8 cellular contexts compared by ENCODE assay signal in genomic region chr1:176073524-176074157, GRCh38.
DNase-seq lines count a peak whose midpoint lies in the region; ATAC-seq and TF ChIP-seq lines count a peak whose summit lies in the region.

No MANE protein-coding gene starts in this region.

- ATAC-seq in HG03108 (IDR thresholded peaks at IDR 0.05; ENCODE audit: unreplicated experiment) (peak; percentile 64), HG02588 (IDR thresholded peaks at IDR 0.05; ENCODE audit: unreplicated experiment) (no peak)

- H3K4me1 ChIP-seq in cardiac muscle cell (ENCODE audit: low read depth), result no peaks in the 10 kb centered on the region

- no peaks in the 10 kb centered on the region for H3K36me3 ChIP-seq in cardiac muscle cell

- no peaks in the 10 kb centered on the region for H3K27me3 ChIP-seq in cardiac muscle cell

- peak; percentile 87 for TF ChIP-seq CTCF in 22Rv1 (IDR thresholded peaks at IDR 0.05)
- peak; percentile 67 for TF ChIP-seq CTCF in cardiac muscle cell (IDR thresholded peaks at IDR 0.05; ENCODE audit: low read depth, low read length)

- no peaks in the 10 kb centered on the region for H3K9me3 ChIP-seq in cardiac muscle cell (ENCODE audit: low read depth)

- H3K27ac ChIP-seq in 22Rv1, result no peak overlapping the region
- H3K27ac ChIP-seq in cardiac muscle cell, result no peak overlapping the region

- DNase-seq in GM03348 (ENCODE audit: low spot score), result peak; percentile 69
- DNase-seq in NCI-H510A (lab: John Stamatoyannopoulos, UW), result peak; percentile 21
- DNase-seq in activated naive CD4-positive, alpha-beta T cell treated with anti-CD3 and anti-CD28 coated beads, Interleukin-2, amount 50 U/mL, for 16 hours, result peak; percentile 17
- peak; percentile 85 to 86 for DNase-seq in cardiac muscle cell (ENCODE audit: low read depth in 1 of 2, low spot score in 1 of 2)
- peak; percentile 70 for DNase-seq in renal cortical epithelial cell (ENCODE audit: low read depth)

- no peak overlapping the region for H3K4me3 ChIP-seq in cardiac muscle cell

Comparison
In these comparisons a context has a peak if more than half of its experiments do, and no peak if none do; other contexts are left out.
1. DNase-seq: peak in every context shown above with its lines; median percentile 86 in cardiac muscle cell; 70 in renal cortical epithelial cell; 69 in GM03348; 21 in NCI-H510A; 17 in activated naive CD4-positive, alpha-beta T cell treated with anti-CD3 and anti-CD28 coated beads, Interleukin-2, amount 50 U/mL, for 16 hours.